In genomic region chr1:151980287-151981177, GRCh38 we compare ENCODE assay signal across 1 cellular context.
TF ChIP-seq lines count a peak whose summit lies in the region.

No MANE protein-coding gene starts in this region.

TF ChIP-seq in HEK293, 187 proteins besides CTCF, POLR2A, EP300 and RAD21 (continued from another document and continues in another):
- peak; percentile 95 for TF ChIP-seq ZBTB44 (tag by site-specific recombination; IDR thresholded peaks at IDR 0.05)
- peak; percentile 71 for TF ChIP-seq PRDM10 (tag by site-specific recombination; IDR thresholded peaks at IDR 0.05)
- no peak for TF ChIP-seq ZNF350 (tag by site-specific recombination; IDR thresholded peaks at IDR 0.05)
- peak; percentile 99 for TF ChIP-seq FEZF1 (tag by site-specific recombination; IDR thresholded peaks at IDR 0.05)
- TF ChIP-seq OVOL3 (tag by site-specific recombination; IDR thresholded peaks at IDR 0.05), result peak; percentile 89
- peak; percentile 53; the same call in 1 of the 2 replicates for TF ChIP-seq ZBTB48 (tag by site-specific recombination; IDR thresholded peaks at IDR 0.05)
- peak; percentile 47; the same call in 1 of the 2 replicates for TF ChIP-seq ZSCAN30 (tag by site-specific recombination; IDR thresholded peaks at IDR 0.05)
- no peak for TF ChIP-seq ZNF335 (tag by site-specific recombination; conservative IDR thresholded peaks at IDR 0.05)
- TF ChIP-seq ZNF341 (tag by site-specific recombination; IDR thresholded peaks at IDR 0.05; ENCODE audit: low read depth), result peak; percentile 56; the same call in 1 of the 2 replicates
- TF ChIP-seq YY2 (tag by site-specific recombination; IDR thresholded peaks at IDR 0.05), result peak; percentile 20; the same call in 1 of the 2 replicates
- TF ChIP-seq ZNF610 (tag by site-specific recombination; IDR thresholded peaks at IDR 0.05; ENCODE audit: borderline replicate concordance), result no peak
- peak; percentile 88 for TF ChIP-seq ZXDB (tag by site-specific recombination; IDR thresholded peaks at IDR 0.05)
- TF ChIP-seq KLF8 (tag by site-specific recombination; IDR thresholded peaks at IDR 0.05), result 0 out of 2 replicates have a peak, but pooled peaks have one; percentile 30
- no peak for TF ChIP-seq ZNF645 (tag by site-specific recombination; IDR thresholded peaks at IDR 0.05)
- TF ChIP-seq ZBTB8A (tag by site-specific recombination; IDR thresholded peaks at IDR 0.05), result peak; percentile 75
- TF ChIP-seq ZNF777 (tag by site-specific recombination; IDR thresholded peaks at IDR 0.05; ENCODE audit: borderline replicate concordance), result no peak
- peak; percentile 51 for TF ChIP-seq SP7 (tag by site-specific recombination; IDR thresholded peaks at IDR 0.05)
- TF ChIP-seq ZNF112 (tag by site-specific recombination; IDR thresholded peaks at IDR 0.05), result no peak
- TF ChIP-seq ZNF585B (tag by site-specific recombination; IDR thresholded peaks at IDR 0.05), result no peak; the same call in 1 of the 2 replicates
- no peak for TF ChIP-seq ZNF114 (tag by site-specific recombination; IDR thresholded peaks at IDR 0.05)
- peak; percentile 95 for TF ChIP-seq PRDM6 (tag by site-specific recombination; IDR thresholded peaks at IDR 0.05)
- no peak for TF ChIP-seq ZIC2 (tag by site-specific recombination; IDR thresholded peaks at IDR 0.05)
- no peak for TF ChIP-seq ZBTB10 (tag by site-specific recombination; IDR thresholded peaks at IDR 0.05)
- TF ChIP-seq ZEB2 (tag by site-specific recombination; IDR thresholded peaks at IDR 0.05), result peak; percentile 83
- TF ChIP-seq TCF7L2 (IDR thresholded peaks at IDR 0.05; ENCODE audit: borderline replicate concordance, low read depth, low read length), result no peak
- TF ChIP-seq ZNF555 (tag by site-specific recombination; conservative IDR thresholded peaks at IDR 0.05), result no peak
- no peak for TF ChIP-seq ZNF19 (tag by site-specific recombination; IDR thresholded peaks at IDR 0.05; ENCODE audit: low read depth)
- TF ChIP-seq BCL11B (tag by site-specific recombination; IDR thresholded peaks at IDR 0.05; ENCODE audit: low read depth), result no peak
- no peak for TF ChIP-seq ZNF146 (tag by site-specific recombination; IDR thresholded peaks at IDR 0.05)
- no peak for TF ChIP-seq ZNF311 (tag by site-specific recombination; IDR thresholded peaks at IDR 0.05; ENCODE audit: borderline replicate concordance)
- TF ChIP-seq GFI1B (tag by site-specific recombination; IDR thresholded peaks at IDR 0.05), result peak; percentile 94
- no peak for TF ChIP-seq ZBTB7A (tag by site-specific recombination; IDR thresholded peaks at IDR 0.05; ENCODE audit: low read depth)
- no peak for TF ChIP-seq ZNF510 (tag by site-specific recombination; IDR thresholded peaks at IDR 0.05; ENCODE audit: insufficient replicate concordance)
- TF ChIP-seq ZNF560 (tag by site-specific recombination; IDR thresholded peaks at IDR 0.05; ENCODE audit: borderline replicate concordance), result no peak
- TF ChIP-seq TSHZ1 (tag by site-specific recombination; IDR thresholded peaks at IDR 0.05; ENCODE audit: borderline replicate concordance), result peak; percentile 72
- no peak for TF ChIP-seq ZNF2 (tag by site-specific recombination; IDR thresholded peaks at IDR 0.05)
- peak; percentile 65; the same call in 1 of the 2 replicates for TF ChIP-seq INSM2 (tag by site-specific recombination; IDR thresholded peaks at IDR 0.05)
- TF ChIP-seq ZFP69B (tag by site-specific recombination; IDR thresholded peaks at IDR 0.05), result peak; percentile 11; the same call in 1 of the 2 replicates
- no peak for TF ChIP-seq ZNF175 (tag by site-specific recombination; IDR thresholded peaks at IDR 0.05)
- TF ChIP-seq BCL6B (tag by site-specific recombination; IDR thresholded peaks at IDR 0.05), result peak; percentile 73
- no peak for TF ChIP-seq ZNF37A (tag by site-specific recombination; IDR thresholded peaks at IDR 0.05)
- TF ChIP-seq KLF1 (tag by site-specific recombination; IDR thresholded peaks at IDR 0.05), result peak; percentile 53; the same call in 1 of the 2 replicates
- TF ChIP-seq ZNF830 (tag by site-specific recombination; IDR thresholded peaks at IDR 0.05; ENCODE audit: low read depth), result no peak
- no peak for TF ChIP-seq ZNF768 (tag by site-specific recombination; IDR thresholded peaks at IDR 0.05)
- TF ChIP-seq ZBTB21 (tag by site-specific recombination; IDR thresholded peaks at IDR 0.05), result no peak; the same call in 1 of the 2 replicates
- no peak for TF ChIP-seq ZNF596 (tag by site-specific recombination; IDR thresholded peaks at IDR 0.05)
- no peak for TF ChIP-seq ZNF623 (tag by site-specific recombination; IDR thresholded peaks at IDR 0.05)
- no peak for TF ChIP-seq YY1 (tag by site-specific recombination; IDR thresholded peaks at IDR 0.05)
- no peak for TF ChIP-seq KLF9 (tag by site-specific recombination; IDR thresholded peaks at IDR 0.05; ENCODE audit: low read depth)
- no peak for TF ChIP-seq ZNF366 (tag by site-specific recombination; conservative IDR thresholded peaks at IDR 0.05)
